ENCODE assay signal across 26 cellular contexts in genomic region chr3:122946185-122946584, GRCh38.
DNase-seq lines count a peak whose midpoint lies in the region; ATAC-seq and TF ChIP-seq lines count a peak whose summit lies in the region.
"Had no signal": no experiment of that assay in that cellular context is flagged by ENCODE, and none has a peak within 500 bp of the region (broad histone marks: within the 10 kb centered on the region; RNA-seq: fewer than 3 reads in every experiment).

No MANE protein-coding gene starts in this region.

- no peaks in the 10 kb centered on the region for H3K9me3 ChIP-seq in BLaER1
- H3K9me3 ChIP-seq in BLaER1 treated with 17β-estradiol and CSF1 and Interleukin-3, amounts not matched to agents 10 nM and 100 nM (replicated peaks in 1 of 11): no peaks in the 10 kb centered on the region

- H3K4me3 Mint-ChIP-seq in activated B cell treated with CpG ODN at 0.5 μM for 24 hours: no peak overlapping the region
- H3K4me3 Mint-ChIP-seq in neural crest cell: no peak overlapping the region
- H3K4me3 Mint-ChIP-seq: CD4-positive, alpha-beta memory T cell; HFFc6 had no signal

- H3K27ac ChIP-seq in BLaER1: no peak overlapping the region
- no peak overlapping the region for H3K27ac ChIP-seq in BLaER1 treated with 17β-estradiol and CSF1 and Interleukin-3, amounts not matched to agents 10 nM and 100 nM
- no peak overlapping the region for H3K27ac ChIP-seq in caudate nucleus (ENCODE audit: low read depth, low read length)
- H3K27ac ChIP-seq: HL-60 had no signal

- no peak overlapping the region for H3K27ac Mint-ChIP-seq in activated B cell treated with CpG ODN at 0.5 μM for 24 hours
- peak overlapping the region; percentile 30 for H3K27ac Mint-ChIP-seq in neural crest cell (ENCODE audit: unreplicated experiment)
- H3K27ac Mint-ChIP-seq: CD4-positive, alpha-beta memory T cell; HFFc6 had no signal

- H4K20me1 ChIP-seq in BLaER1: peaks cover 7% of the 10 kb centered on the region; the same call in 1 of the 2 replicates
- no peaks in the 10 kb centered on the region; a peak in 2 of 22 replicates for H4K20me1 ChIP-seq in BLaER1 treated with 17β-estradiol and CSF1 and Interleukin-3, amounts not matched to agents 10 nM and 100 nM

- no peak for DNase-seq in activated B cell treated with CpG ODN at 0.5 μM for 24 hours
- no peak for DNase-seq in neural crest cell (ENCODE audit: low read depth, low spot score)
- no peak for DNase-seq in caudate nucleus (lab: John Stamatoyannopoulos, UW)
- DNase-seq: Caco-2; CD4-positive, alpha-beta memory T cell; DMS 273 treated with DMSO at 0.1 percent for 48 hours; DMS79 treated with DMSO at 0.1 percent for 48 hours; H7; HFFc6; MM.1S; NCI-H1048; NCI-H1417 treated with DMSO at 0.1 percent for 48 hours; NCI-H187; NCI-H2107; NCI-H226; NCI-H510A treated with DMSO at 0.1 percent for 48 hours; NCI-H748 treated with DMSO at 0.1 percent for 48 hours; PC-3; Right ventricle myocardium superior had no signal

- CTCF ChIA-PET in activated B cell treated with CpG ODN at 0.5 μM for 24 hours (lab: Charles Lee): interaction anchor here (1.3 kb wide), 1 partner anchor 69 kb away, joined by 3 read pairs; no protein-coding TSS in a partner anchor

- intact Hi-C loops in activated B cell treated with CpG ODN at 0.5 μM for 24 hours (cut with micrococcal nuclease): no loop called here

- ATAC-seq in activated B cell treated with CpG ODN at 0.5 μM for 24 hours (ENCODE audit: low read depth) (peak; percentile 73), HG02798 (IDR thresholded peaks at IDR 0.05; ENCODE audit: poor library complexity, unreplicated experiment) (no peak), HG03025 (IDR thresholded peaks at IDR 0.05; ENCODE audit: low FRiP score, unreplicated experiment) (no peak)
- ATAC-seq: HepG2, K562, PC-3 had no signal

- H3K36me3 Mint-ChIP-seq in activated B cell treated with CpG ODN at 0.5 μM for 24 hours (ENCODE audit: low read depth) (no peaks in the 10 kb centered on the region), neural crest cell (ENCODE audit: low read depth) (peaks cover 5% of the 10 kb centered on the region)
- H3K36me3 Mint-ChIP-seq: CD4-positive, alpha-beta memory T cell had no signal

- no peaks in the 10 kb centered on the region for H3K27me3 Mint-ChIP-seq in activated B cell treated with CpG ODN at 0.5 μM for 24 hours
- H3K27me3 Mint-ChIP-seq in neural crest cell (ENCODE audit: low read depth): no peaks in the 10 kb centered on the region

- H3K4me2 ChIP-seq in BLaER1: peak overlapping the region; percentile 81
- H3K4me2 ChIP-seq in BLaER1 treated with 17β-estradiol and CSF1 and Interleukin-3, amounts not matched to agents 10 nM and 100 nM: peak overlapping the region in 9 of 11 experiments; percentile 26 to 88 (median 74); a peak in 17 of 22 replicates

- peaks cover 69% of the 10 kb centered on the region for H3K4me1 ChIP-seq in BLaER1
- peaks cover 0 to 68% (median 65%) of the 10 kb centered on the region in 10 experiments; a peak in 19 of 20 replicates for H3K4me1 ChIP-seq in BLaER1 treated with 17β-estradiol and CSF1 and Interleukin-3, amounts not matched to agents 10 nM and 100 nM
- H3K4me1 ChIP-seq: Caco-2 had no signal

- POLR2A ChIA-PET in activated B cell treated with CpG ODN at 0.5 μM for 24 hours (lab: Charles Lee): no interaction called here

- H3K27me3 ChIP-seq in BLaER1: no peaks in the 10 kb centered on the region
- no peaks in the 10 kb centered on the region for H3K27me3 ChIP-seq in BLaER1 treated with 17β-estradiol and CSF1 and Interleukin-3, amounts not matched to agents 10 nM and 100 nM

- H3K4me3 ChIP-seq in BLaER1: no peak overlapping the region
- no peak overlapping the region for H3K4me3 ChIP-seq in BLaER1 treated with 17β-estradiol and CSF1 and Interleukin-3, amounts not matched to agents 10 nM and 100 nM
- H3K4me3 ChIP-seq: K562 had no signal

- TF ChIP-seq CTCF in activated B cell treated with CpG ODN at 0.5 μM for 24 hours (IDR thresholded peaks at IDR 0.05) (no peak), neural crest cell (conservative IDR thresholded peaks at IDR 0.05) (no peak)

- H3K4me1 Mint-ChIP-seq in activated B cell treated with CpG ODN at 0.5 μM for 24 hours (peaks cover 27% of the 10 kb centered on the region), neural crest cell (peaks cover 8% of the 10 kb centered on the region)

- H3K36me3 ChIP-seq in BLaER1: no peaks in the 10 kb centered on the region
- H3K36me3 ChIP-seq in BLaER1 treated with 17β-estradiol and CSF1 and Interleukin-3, amounts not matched to agents 10 nM and 100 nM: no peaks in the 10 kb centered on the region

- no peak overlapping the region for H3K9ac ChIP-seq in BLaER1
- peak overlapping the region in 1 of 11 experiments; percentile 15; a peak in 2 of 22 replicates for H3K9ac ChIP-seq in BLaER1 treated with 17β-estradiol and CSF1 and Interleukin-3, amounts not matched to agents 10 nM and 100 nM

- H3K9me3 Mint-ChIP-seq in activated B cell treated with CpG ODN at 0.5 μM for 24 hours (no peaks in the 10 kb centered on the region), neural crest cell (no peaks in the 10 kb centered on the region)
- H3K9me3 Mint-ChIP-seq: CD4-positive, alpha-beta memory T cell; HFFc6 had no signal
